In the genomic region with DNA sequence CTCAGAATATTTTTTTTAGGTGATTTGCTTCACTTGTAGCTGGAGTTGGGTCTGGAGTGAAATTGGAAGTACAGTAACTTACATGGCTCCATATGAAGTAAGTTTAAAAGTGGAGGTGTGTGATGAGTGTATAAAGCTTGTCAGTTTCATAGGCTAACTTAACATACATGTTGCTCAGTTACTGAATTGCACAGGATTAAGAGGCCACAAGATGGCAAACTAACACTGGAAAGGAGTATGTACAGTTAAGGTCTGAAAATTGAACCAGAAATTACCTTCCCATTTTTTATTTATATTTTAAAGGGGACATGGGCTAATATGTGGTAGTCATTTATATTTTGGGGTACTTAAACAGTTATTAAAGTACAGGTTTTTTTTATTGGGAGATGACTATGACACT, we compare ENCODE assay signal across 10 cellular contexts. TPM values are rescaled to one million over a fixed set of nuclear protein-coding genes. Genes with fewer than 3 reads are reported as not detected.
DNase-seq lines count a peak whose midpoint lies in the region; ATAC-seq lines count a peak whose summit lies in the region.
"Had no signal": no experiment of that assay in that cellular context is flagged by ENCODE, and none has a peak within 500 bp of the region (broad histone marks: within the 10 kb centered on the region; RNA-seq: fewer than 3 reads in every experiment).

No MANE protein-coding gene starts in this region.

- DNase-seq in ELR (ENCODE audit: low read depth), result peak; percentile 53
- peak; percentile 22 for DNase-seq in Jurkat, Clone E6-1 (ENCODE audit: low read depth, low spot score)
- DNase-seq in SK-MEL-5 (ENCODE audit: low read depth, low spot score), result peak; percentile 55
- peak; percentile 8 for DNase-seq in iris pigment epithelial cell (ENCODE audit: low read depth)
- DNase-seq in activated naive CD4-positive, alpha-beta T cell treated with anti-CD3 and anti-CD28 coated beads, Interleukin-2, amount 10 ng/mL, durations not matched to agents 7 days and 5 days, result no peak
- no peak for DNase-seq in iPS-NIHi11 (ENCODE audit: low spot score)
- DNase-seq: activated B cell treated with CpG ODN at 0.5 μM for 24 hours had no signal

- CTCF ChIA-PET in activated naive CD4-positive, alpha-beta T cell treated with anti-CD3 and anti-CD28 coated beads, Interleukin-2, amount 10 ng/mL, durations not matched to agents 7 days and 5 days (lab: Charles Lee), result interaction anchor here (0.7 to 1.1 kb wide), 2 partner anchors 11 to 138 kb away, joined by 3 read pairs; no protein-coding TSS in a partner anchor

- peaks cover 6% of the 10 kb centered on the region for H3K4me1 Mint-ChIP-seq in activated naive CD4-positive, alpha-beta T cell treated with anti-CD3 and anti-CD28 coated beads, Interleukin-2, amount 10 ng/mL, durations not matched to agents 7 days and 5 days

- H3K9me3 Mint-ChIP-seq in activated naive CD4-positive, alpha-beta T cell treated with anti-CD3 and anti-CD28 coated beads, Interleukin-2, amount 10 ng/mL, durations not matched to agents 7 days and 5 days, result no peaks in the 10 kb centered on the region
- H3K9me3 Mint-ChIP-seq: activated B cell treated with CpG ODN at 0.5 μM for 24 hours had no signal

- no peak overlapping the region for H3K4me3 ChIP-seq in Jurkat, Clone E6-1 (ENCODE audit: low read length)

- H3K36me3 Mint-ChIP-seq in activated naive CD4-positive, alpha-beta T cell treated with anti-CD3 and anti-CD28 coated beads, Interleukin-2, amount 10 ng/mL, durations not matched to agents 7 days and 5 days, result no peaks in the 10 kb centered on the region

- in situ Hi-C loops in SK-MEL-5 (cut with HindIII; ENCODE audit: low pct_unique_long_range_greater_than_20kb, low sequenced_read_pairs), result no loop called here

- no peak overlapping the region for H3K4me3 Mint-ChIP-seq in activated naive CD4-positive, alpha-beta T cell treated with anti-CD3 and anti-CD28 coated beads, Interleukin-2, amount 10 ng/mL, durations not matched to agents 7 days and 5 days
- H3K4me3 Mint-ChIP-seq: activated B cell treated with CpG ODN at 0.5 μM for 24 hours; central memory CD8-positive, alpha-beta T cell had no signal

- H3K27me3 Mint-ChIP-seq in activated naive CD4-positive, alpha-beta T cell treated with anti-CD3 and anti-CD28 coated beads, Interleukin-2, amount 10 ng/mL, durations not matched to agents 7 days and 5 days, result peaks cover 5% of the 10 kb centered on the region
- H3K27me3 Mint-ChIP-seq: activated B cell treated with CpG ODN at 0.5 μM for 24 hours; central memory CD8-positive, alpha-beta T cell had no signal

- H3K27ac Mint-ChIP-seq in activated naive CD4-positive, alpha-beta T cell treated with anti-CD3 and anti-CD28 coated beads, Interleukin-2, amount 10 ng/mL, durations not matched to agents 7 days and 5 days, result no peak overlapping the region
- H3K27ac Mint-ChIP-seq: activated B cell treated with CpG ODN at 0.5 μM for 24 hours had no signal

- ATAC-seq in GM18498 (IDR thresholded peaks at IDR 0.05; ENCODE audit: unreplicated experiment) (no peak), HG03378 (IDR thresholded peaks at IDR 0.05; ENCODE audit: unreplicated experiment) (no peak)

RNA-seq across cellular contexts. Expression of gene SMIM8, which starts 45.3 kb away (rescaled TPM):
- 17.2 TPM for polyA plus RNA-seq in Jurkat, Clone E6-1 (2012; ENCODE audit: insufficient read depth, insufficient read length)
- total RNA-seq in SK-MEL-5 (2014; rRNA removed; shearing (Covaris generic)), result 7.4 and 8.8 TPM in 2 replicates
- polyA plus RNA-seq in SK-MEL-5 (2015; cell fraction: cytosol; rRNA removed), result 3.1 and 4.4 TPM in 2 replicates
- 8.1 and 11.8 TPM in 2 replicates for polyA plus RNA-seq in SK-MEL-5 (2015; cell fraction: nucleus; rRNA removed)

RNA-seq across cellular contexts. Expression of gene GJB7, which starts 52.0 kb away (rescaled TPM):
- polyA plus RNA-seq in Jurkat, Clone E6-1 (2012; ENCODE audit: insufficient read depth, insufficient read length), result not detected
- total RNA-seq in SK-MEL-5 (2014; rRNA removed; shearing (Covaris generic)), result not detected in 2 replicates
- polyA plus RNA-seq in SK-MEL-5 (2015; cell fraction: cytosol; rRNA removed), result not detected in 2 replicates
- not detected in 2 replicates for polyA plus RNA-seq in SK-MEL-5 (2015; cell fraction: nucleus; rRNA removed)
- total RNA-seq: activated B cell treated with CpG ODN at 0.5 μM for 24 hours had no signal

Comparison
In these comparisons a context has a peak if more than half of its experiments do, and no peak if none do; other contexts are left out.
1. DNase-seq: peak in ELR (single experiment), Jurkat, Clone E6-1 (single experiment), SK-MEL-5 (single experiment) and iris pigment epithelial cell (single experiment); none in activated naive CD4-positive, alpha-beta T cell treated with anti-CD3 and anti-CD28 coated beads, Interleukin-2, amount 10 ng/mL, durations not matched to agents 7 days and 5 days (single experiment) and iPS-NIHi11 (single experiment).